In genomic region chr4:2757426-2757825, GRCh38 we compare ENCODE assay signal across 1 cellular context.
TF ChIP-seq lines count a peak whose summit lies in the region.

No MANE protein-coding gene starts in this region.

TF ChIP-seq in WTC11, 78 proteins besides CTCF, POLR2A, EP300 and RAD21 (continued from another document):
- TF ChIP-seq USF1 (CRISPR knock-in tag; IDR thresholded peaks at IDR 0.05) (no peak), ZNF425 (CRISPR knock-in tag; conservative IDR thresholded peaks at IDR 0.05) (no peak), MAX (CRISPR knock-in tag; IDR thresholded peaks at IDR 0.05) (no peak), ARID4B (CRISPR knock-in tag; IDR thresholded peaks at IDR 0.05; ENCODE audit: borderline replicate concordance) (no peak)
